32 cellular contexts compared by ENCODE assay signal in genomic region chr1:175497501-175497900, GRCh38.
A peak's percentile ranks its signal among the peaks of the same experiment; 100 is the strongest.
DNase-seq lines count a peak whose midpoint lies in the region; ATAC-seq and TF ChIP-seq lines count a peak whose summit lies in the region.
"Had no signal": no experiment of that assay in that cellular context is flagged by ENCODE, and none has a peak within 500 bp of the region (broad histone marks: within the 10 kb centered on the region; RNA-seq: fewer than 3 reads in every experiment).

No MANE protein-coding gene starts in this region.

- H3K4me2 ChIP-seq in mesendoderm (ENCODE audit: low read length) (no peak overlapping the region), trophoblast cell (ENCODE audit: low read length) (no peak overlapping the region), mammary epithelial cell (ENCODE audit: insufficient read depth, low read depth, low read length) (no peak overlapping the region)
- H3K4me2 ChIP-seq: A549, BLaER1 had no signal

- no peak overlapping the region for H2BK15ac ChIP-seq in mesendoderm (replicated peaks; ENCODE audit: low read depth)

- no peak overlapping the region for H3K4me3 ChIP-seq in mesendoderm (ENCODE audit: low read length)
- no peak overlapping the region for H3K4me3 ChIP-seq in trophoblast cell (ENCODE audit: low read depth, low read length)
- H3K4me3 ChIP-seq in mammary epithelial cell (replicated peaks in 1 of 3; ENCODE audit: insufficient read depth in 1 of 3, low read depth in 2 of 3, low read length in 3 of 3) = no peak overlapping the region
- H3K4me3 ChIP-seq: A549; BLaER1; BLaER1 treated with 17β-estradiol and CSF1 and Interleukin-3, amounts not matched to agents 10 nM and 100 nM had no signal

- no peak overlapping the region for H4K12ac ChIP-seq in trophoblast cell (ENCODE audit: low read depth, low read length)

- no peaks in the 10 kb centered on the region for H4K20me1 ChIP-seq in mammary epithelial cell (ENCODE audit: insufficient read depth, low read length)
- H4K20me1 ChIP-seq: BLaER1; BLaER1 treated with 17β-estradiol and CSF1 and Interleukin-3, amounts not matched to agents 10 nM and 100 nM had no signal

- no peak overlapping the region for H4K8ac ChIP-seq in mesendoderm (ENCODE audit: low read depth, low read length)
- H4K8ac ChIP-seq in trophoblast cell (ENCODE audit: low read depth, low read length) = no peak overlapping the region

- no peak overlapping the region for H2BK5ac ChIP-seq in mesendoderm (ENCODE audit: low read length)
- no peak overlapping the region for H2BK5ac ChIP-seq in trophoblast cell (ENCODE audit: low read depth, low read length, poor library complexity)

- no peak overlapping the region for H4K5ac ChIP-seq in mesendoderm (ENCODE audit: low read length)

- H3K27ac ChIP-seq in RWPE1 = peak overlapping the region; percentile 62
- no peak overlapping the region for H3K27ac ChIP-seq in mesendoderm (ENCODE audit: low read depth, low read length)
- no peak overlapping the region for H3K27ac ChIP-seq in trophoblast cell (ENCODE audit: low read depth, low read length)
- no peak overlapping the region for H3K27ac ChIP-seq in mammary epithelial cell (ENCODE audit: insufficient read depth, low read depth, low read length)
- H3K27ac ChIP-seq: 22Rv1, A549, BLaER1, C4-2B had no signal

- TF ChIP-seq CTCF in RWPE1 (conservative IDR thresholded peaks at IDR 0.05; ENCODE audit: low read depth) = no peak
- no peak for TF ChIP-seq CTCF in mammary epithelial cell (conservative IDR thresholded peaks at IDR 0.05 in 1 of 2, IDR thresholded peaks at IDR 0.05 in 1 of 2; ENCODE audit: extremely low read depth in 1 of 2, insufficient read depth in 1 of 2, low read depth in 1 of 2, low read length in 2 of 2)

- in situ Hi-C loops in mammary epithelial cell (cut with MboI; ENCODE audit: low sequenced_read_pairs in 2 of 2) = loop anchor here (25.0 kb wide), 2 partner anchors 390 to 565 kb away; no protein-coding TSS in a partner anchor

- no peak overlapping the region for H2AK5ac ChIP-seq in mesendoderm (ENCODE audit: low read length)
- no peak overlapping the region for H2AK5ac ChIP-seq in trophoblast cell (ENCODE audit: low read length)

- dilution Hi-C loops in mammary epithelial cell (cut with HindIII; ENCODE audit: low sequenced_read_pairs) = no loop called here

- H4K91ac ChIP-seq in trophoblast cell (ENCODE audit: low read depth, low read length) = no peak overlapping the region

- H3K79me2 ChIP-seq in mesendoderm (ENCODE audit: control insufficient read depth, insufficient read depth, low read length) (no peaks in the 10 kb centered on the region), trophoblast cell (ENCODE audit: control insufficient read depth, insufficient read depth, low read length, poor library complexity) (no peaks in the 10 kb centered on the region), mammary epithelial cell (ENCODE audit: insufficient read depth, low read length) (no peaks in the 10 kb centered on the region)

- H3K4ac ChIP-seq in mesendoderm (ENCODE audit: low read depth, low read length) (no peak overlapping the region), trophoblast cell (ENCODE audit: low read depth, low read length) (no peak overlapping the region)

- ATAC-seq in HG02970 (IDR thresholded peaks at IDR 0.05; ENCODE audit: low FRiP score, unreplicated experiment) = no peak
- ATAC-seq: A549; CD8-positive, alpha-beta T cell had no signal

- no CpG with 5 or more reads among the region's 5 CpGs for WGBS in mesendoderm (ENCODE audit: extremely low coverage, insufficient coverage, low lambda C conversion rate)
- no CpG with 5 or more reads among the region's 5 CpGs for WGBS in trophoblast cell (ENCODE audit: extremely low coverage, insufficient coverage, insufficient read length)
- WGBS in mammary epithelial cell (ENCODE audit: low coverage, missing lambda C conversion rate) = 74% methylated on average over 5 of the region's 5 CpGs

- intact Hi-C loops in mammary epithelial cell (cut with micrococcal nuclease) = no loop called here

- H3K36me3 ChIP-seq in mesendoderm (ENCODE audit: control insufficient read depth, insufficient read depth, low read length) = no peaks in the 10 kb centered on the region
- no peaks in the 10 kb centered on the region for H3K36me3 ChIP-seq in trophoblast cell (ENCODE audit: control insufficient read depth in 1 of 2, insufficient read depth in 2 of 2, low read length in 2 of 2)
- H3K36me3 ChIP-seq in mammary epithelial cell (ENCODE audit: insufficient read depth, low read length) = no peaks in the 10 kb centered on the region
- H3K36me3 ChIP-seq: BE2C; BLaER1; BLaER1 treated with 17β-estradiol and CSF1 and Interleukin-3, amounts not matched to agents 10 nM and 100 nM had no signal

- H2BK120ac ChIP-seq in mesendoderm (ENCODE audit: low read depth, low read length) (no peak overlapping the region), trophoblast cell (ENCODE audit: insufficient read depth, low read length, poor library complexity) (no peak overlapping the region)

- no peak overlapping the region for H3K56ac ChIP-seq in mesendoderm (ENCODE audit: low read length)

- H3K4me1 ChIP-seq in mesendoderm (ENCODE audit: control insufficient read depth, low read depth, low read length) = no peaks in the 10 kb centered on the region
- peaks cover 0 to 3% of the 10 kb centered on the region in 2 experiments for H3K4me1 ChIP-seq in trophoblast cell (ENCODE audit: control insufficient read depth in 1 of 2, insufficient read depth in 2 of 2, low read length in 2 of 2)
- H3K4me1 ChIP-seq in mammary epithelial cell (ENCODE audit: insufficient read depth, low read length) = no peaks in the 10 kb centered on the region
- H3K4me1 ChIP-seq: A549, BE2C, Caco-2 had no signal

- H3K9me3 ChIP-seq in trophoblast cell (ENCODE audit: insufficient read depth, low read depth, low read length) = no peaks in the 10 kb centered on the region
- H3K9me3 ChIP-seq in mammary epithelial cell (replicated peaks; ENCODE audit: insufficient read depth, low read length) = no peaks in the 10 kb centered on the region
- H3K9me3 ChIP-seq: A549; BE2C; BLaER1; BLaER1 treated with 17β-estradiol and CSF1 and Interleukin-3, amounts not matched to agents 10 nM and 100 nM; Caco-2 had no signal

- no peak for DNase-seq in RWPE1 (ENCODE audit: low spot score)
- peak; percentile 38 for DNase-seq in mesendoderm
- DNase-seq in trophoblast cell = peak; percentile 72 to 85
- DNase-seq in retina = peak; percentile 26
- DNase-seq in mammary epithelial cell = no peak
- DNase-seq in SKM-1 treated with dmso at 0.1 percent for 144 hours (lab: John Stamatoyannopoulos, UW; ENCODE audit: unreplicated experiment) = no peak
- no peak for DNase-seq in NCI-H146 treated with DMSO at 0.1 percent for 48 hours (lab: John Stamatoyannopoulos, UW; ENCODE audit: unreplicated experiment)
- DNase-seq: 8988T; ACHN; AML-193; BE2C; Caco-2; Calu3; CD4-positive, alpha-beta memory T cell; CD4-positive, alpha-beta T cell; CD4-positive, CD25-positive, alpha-beta regulatory T cell; CD8-positive, alpha-beta memory T cell; CD8-positive, alpha-beta T cell; COR-L47; DMS 273 treated with DMSO at 0.1 percent for 48 hours; DMS153; DMS53; DMS79; DMS79 treated with DMSO at 0.1 percent for 48 hours; DND-41; EL had no signal

- CTCF ChIA-PET in RWPE1 (lab: Yijun Ruan, JAX) = no interaction called here
- CTCF ChIA-PET in mammary epithelial cell (lab: Charles Lee; ENCODE audit: low non-redundant PET) = no interaction called here

- no peak overlapping the region for H3K14ac ChIP-seq in trophoblast cell (ENCODE audit: low read length)

- H3K18ac ChIP-seq in mesendoderm (ENCODE audit: low read length) (no peak overlapping the region), trophoblast cell (ENCODE audit: low read length) (no peak overlapping the region)

- BruUV-seq in mammary epithelial cell (replicated peaks; lab: Mats Ljungman, UMichigan) = no TSS peak

- H2BK12ac ChIP-seq in trophoblast cell (ENCODE audit: low read length) = no peak overlapping the region

- H3K9ac ChIP-seq in mesendoderm (ENCODE audit: low read length) (no peak overlapping the region), trophoblast cell (ENCODE audit: low read length) (no peak overlapping the region), mammary epithelial cell (ENCODE audit: insufficient read depth, low read length) (no peak overlapping the region)
- H3K9ac ChIP-seq: BLaER1; BLaER1 treated with 17β-estradiol and CSF1 and Interleukin-3, amounts not matched to agents 10 nM and 100 nM had no signal

- H3K23ac ChIP-seq in mesendoderm (ENCODE audit: low read length) (no peak overlapping the region), trophoblast cell (ENCODE audit: low read length) (no peak overlapping the region)

- POLR2A ChIA-PET in RWPE1 (lab: Yijun Ruan, JAX; ENCODE audit: low non-redundant PET) = no interaction called here

- no peaks in the 10 kb centered on the region for H3K27me3 ChIP-seq in mesendoderm (ENCODE audit: insufficient read depth, low read length, poor library complexity)
- no peaks in the 10 kb centered on the region for H3K27me3 ChIP-seq in trophoblast cell (ENCODE audit: insufficient read depth, low read length)
- H3K27me3 ChIP-seq in mammary epithelial cell (ENCODE audit: insufficient read depth, low read length) = peaks cover 10% of the 10 kb centered on the region
- H3K27me3 ChIP-seq: BE2C, BLaER1 had no signal

- H2AFZ ChIP-seq in trophoblast cell (ENCODE audit: insufficient read depth, low read length, poor library complexity) (no peak overlapping the region), mammary epithelial cell (ENCODE audit: low read depth, low read length) (no peak overlapping the region)

- no peaks in the 10 kb centered on the region for H3K79me1 ChIP-seq in mesendoderm (ENCODE audit: low read length)
- no peaks in the 10 kb centered on the region for H3K79me1 ChIP-seq in trophoblast cell (ENCODE audit: low read length)

Comparison
In these comparisons a context has a peak if more than half of its experiments do, and no peak if none do; other contexts are left out.
1. DNase-seq: peak in mesendoderm (single experiment), trophoblast cell (2 of 2) and retina (single experiment); none in RWPE1 (single experiment), mammary epithelial cell (single experiment), SKM-1 treated with dmso at 0.1 percent for 144 hours (single experiment) and NCI-H146 treated with DMSO at 0.1 percent for 48 hours (single experiment).